In genomic region chr22:20291249-20291586, GRCh38 we compare ENCODE assay signal across 2 cellular contexts.
TF ChIP-seq lines count a peak whose summit lies in the region.

No MANE protein-coding gene starts in this region.

TF ChIP-seq in HEK293, 187 proteins besides CTCF, POLR2A, EP300 and RAD21:
- TF ChIP-seq ZBTB1 (tag by site-specific recombination; IDR thresholded peaks at IDR 0.05) = no peak
- TF ChIP-seq GLIS1 (tag by site-specific recombination; IDR thresholded peaks at IDR 0.05) = peak; percentile 70

TF ChIP-seq in K562, 482 proteins besides CTCF, POLR2A, EP300 and RAD21:
- TF ChIP-seq IRF2 (CRISPR knock-in tag; IDR thresholded peaks at IDR 0.05) = peak; percentile 7; the same call in 1 of the 2 replicates
- peak; percentile 63; the same call in 1 of the 2 replicates for TF ChIP-seq ZNF282 (CRISPR knock-in tag; IDR thresholded peaks at IDR 0.05)
- TF ChIP-seq MTF1 (CRISPR knock-in tag; IDR thresholded peaks at IDR 0.05; ENCODE audit: borderline replicate concordance) = 0 out of 2 replicates have a peak, but pooled peaks have one; percentile 12
- 0 out of 4 replicates have a peak, but pooled peaks of 1 of the 2 experiments have one; percentile 50 for TF ChIP-seq KDM4B (IDR thresholded peaks at IDR 0.05; ENCODE audit: borderline replicate concordance in 2 of 2, low read depth in 1 of 2)
- 0 out of 2 replicates have a peak, but pooled peaks have one; percentile 5 for TF ChIP-seq SMC3 (conservative IDR thresholded peaks at IDR 0.05; ENCODE audit: insufficient read depth, low read depth, low read length)
- TF ChIP-seq, protein P1, sequence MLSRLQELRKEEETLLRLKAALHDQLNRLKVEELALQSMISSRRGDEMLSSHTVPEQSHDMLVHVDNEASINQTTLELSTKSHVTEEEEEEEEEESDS (CRISPR knock-in tag; IDR thresholded peaks at IDR 0.05) = no peak
- TF ChIP-seq HMGN3 (IDR thresholded peaks at IDR 0.05; ENCODE audit: borderline replicate concordance, extremely low read depth, insufficient read length, low read depth, low read length) = peak; percentile 39
- TF ChIP-seq TEAD4 (IDR thresholded peaks at IDR 0.05; ENCODE audit: low read length) = no peak
- peak; percentile 25; the same call in 1 of the 2 replicates for TF ChIP-seq TEAD4 (CRISPR knock-in tag; IDR thresholded peaks at IDR 0.05; ENCODE audit: borderline replicate concordance)
- no peak for TF ChIP-seq STAT6 (CRISPR knock-in tag; IDR thresholded peaks at IDR 0.05)
- TF ChIP-seq, protein P2, sequence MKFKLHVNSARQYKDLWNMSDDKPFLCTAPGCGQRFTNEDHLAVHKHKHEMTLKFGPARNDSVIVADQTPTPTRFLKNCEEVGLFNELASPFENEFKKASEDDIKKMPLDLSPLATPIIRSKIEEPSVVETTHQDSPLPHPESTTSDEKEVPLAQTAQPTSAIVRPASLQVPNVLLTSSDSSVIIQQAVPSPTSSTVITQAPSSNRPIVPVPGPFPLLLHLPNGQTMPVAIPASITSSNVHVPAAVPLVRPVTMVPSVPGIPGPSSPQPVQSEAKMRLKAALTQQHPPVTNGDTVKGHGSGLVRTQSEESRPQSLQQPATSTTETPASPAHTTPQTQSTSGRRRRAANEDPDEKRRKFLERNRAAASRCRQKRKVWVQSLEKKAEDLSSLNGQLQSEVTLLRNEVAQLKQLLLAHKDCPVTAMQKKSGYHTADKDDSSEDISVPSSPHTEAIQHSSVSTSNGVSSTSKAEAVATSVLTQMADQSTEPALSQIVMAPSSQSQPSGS (CRISPR knock-in tag; IDR thresholded peaks at IDR 0.05) = peak; percentile 54; the same call in 1 of the 2 replicates
- TF ChIP-seq, protein P3, sequence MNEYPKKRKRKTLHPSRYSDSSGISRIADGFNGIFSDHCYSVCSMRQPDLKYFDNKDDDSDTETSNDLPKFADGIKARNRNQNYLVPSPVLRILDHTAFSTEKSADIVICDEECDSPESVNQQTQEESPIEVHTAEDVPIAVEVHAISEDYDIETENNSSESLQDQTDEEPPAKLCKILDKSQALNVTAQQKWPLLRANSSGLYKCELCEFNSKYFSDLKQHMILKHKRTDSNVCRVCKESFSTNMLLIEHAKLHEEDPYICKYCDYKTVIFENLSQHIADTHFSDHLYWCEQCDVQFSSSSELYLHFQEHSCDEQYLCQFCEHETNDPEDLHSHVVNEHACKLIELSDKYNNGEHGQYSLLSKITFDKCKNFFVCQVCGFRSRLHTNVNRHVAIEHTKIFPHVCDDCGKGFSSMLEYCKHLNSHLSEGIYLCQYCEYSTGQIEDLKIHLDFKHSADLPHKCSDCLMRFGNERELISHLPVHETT (CRISPR knock-in tag; conservative IDR thresholded peaks at IDR 0.05 in 1 of 2, IDR thresholded peaks at IDR 0.05 in 1 of 2) = peak in 1 of 2 experiments; percentile 84; a peak in 2 of 4 replicates
- TF ChIP-seq SAFB2 (IDR thresholded peaks at IDR 0.05; ENCODE audit: borderline replicate concordance, low read depth, low read length, severe bottlenecking) = no peak
- peak in 1 of 2 experiments; percentile 13; a peak in 1 of 4 replicates for TF ChIP-seq UBTF (IDR thresholded peaks at IDR 0.05; ENCODE audit: borderline replicate concordance in 1 of 2, low read depth in 2 of 2, low read length in 2 of 2)
